27 cellular contexts compared by ENCODE assay signal in the genomic region with DNA sequence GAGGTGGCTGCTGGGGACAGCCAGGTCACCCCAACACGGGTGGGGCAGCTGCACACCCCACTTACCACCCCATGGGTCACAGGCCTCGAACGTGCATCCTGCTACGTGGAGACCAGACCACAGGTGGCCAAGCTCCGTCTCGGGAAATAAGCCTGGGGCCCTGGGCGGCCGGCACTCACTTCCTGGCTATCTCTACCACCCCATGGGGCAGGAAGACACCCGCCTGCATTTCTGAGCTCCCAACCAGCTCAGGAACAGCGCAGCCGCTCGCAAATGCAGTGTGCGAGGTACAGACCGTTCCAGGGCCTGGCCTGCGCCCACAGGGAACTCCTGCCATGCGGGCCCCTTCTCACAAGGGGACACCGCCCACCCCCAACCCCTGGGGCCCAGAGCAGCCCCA. TPM values are rescaled to one million over a fixed set of nuclear protein-coding genes. Genes with fewer than 3 reads are reported as not detected.
DNase-seq lines count a peak whose midpoint lies in the region; ATAC-seq and TF ChIP-seq lines count a peak whose summit lies in the region.
"Had no signal": no experiment of that assay in that cellular context is flagged by ENCODE, and none has a peak within 500 bp of the region (broad histone marks: within the 10 kb centered on the region; RNA-seq: fewer than 3 reads in every experiment).

No MANE protein-coding gene starts in this region.

- peaks cover 10% of the 10 kb centered on the region; the same call in 1 of the 2 replicates for H3K79me2 ChIP-seq in HCT116 (ENCODE audit: insufficient read depth, low read length)

- POLR2A ChIA-PET in HCT116 (lab: Charles Lee), result interaction anchor here (1.4 to 1.6 kb wide), 2 partner anchors 10 to 17 kb away, joined by 3 read pairs; partner anchors contain the start of genes CHTF18 and RPUSD1

- H3K9ac ChIP-seq in HCT116 (ENCODE audit: low read length) (no peak overlapping the region), neuronal stem cell (ENCODE audit: low read depth, low read length, poor library complexity) (no peak overlapping the region)
- H3K9ac ChIP-seq: BLaER1 had no signal

- H3K36me3 ChIP-seq in HCT116 (ENCODE audit: control insufficient read depth in 1 of 2, insufficient read depth in 2 of 2, low read length in 2 of 2) (no peaks in the 10 kb centered on the region), neuronal stem cell (replicated peaks in 1 of 2; ENCODE audit: control insufficient read depth in 2 of 2, insufficient read depth in 2 of 2, low read length in 2 of 2) (no peaks in the 10 kb centered on the region)
- H3K36me3 ChIP-seq: BLaER1 had no signal

- peak overlapping the region; percentile 46 for H2AK5ac ChIP-seq in neuronal stem cell (ENCODE audit: low read depth, low read length)

- H3K4me2 ChIP-seq in HCT116 (ENCODE audit: low read length), result peak overlapping the region; percentile 93
- H3K4me2 ChIP-seq in neuronal stem cell (ENCODE audit: insufficient read depth, low read length, poor library complexity, severe bottlenecking), result no peak overlapping the region
- H3K4me2 ChIP-seq: BLaER1 had no signal

- H3K9me3 Mint-ChIP-seq in activated naive CD4-positive, alpha-beta T cell treated with anti-CD3 and anti-CD28 coated beads for 36 hours, result no peaks in the 10 kb centered on the region
- no peaks in the 10 kb centered on the region for H3K9me3 Mint-ChIP-seq in activated T-helper 1 cell treated with anti-CD3 and anti-CD28 coated beads, Interleukin-12 subunit alpha, Interleukin-12 subunit beta, Interleukin-2, Interleukin-4 antibody, amounts not matched to agents 30 ng/mL and 10 ng/mL and 1 ng/mL, durations not matched to agents 14 hours and 24 hours and 36 hours
- H3K9me3 Mint-ChIP-seq: CD4-positive, CD25-positive, alpha-beta regulatory T cell had no signal

- H3K9me2 ChIP-seq in HCT116 (ENCODE audit: insufficient read depth), result no peaks in the 10 kb centered on the region

- H3K36me3 Mint-ChIP-seq in activated naive CD4-positive, alpha-beta T cell treated with anti-CD3 and anti-CD28 coated beads for 36 hours (ENCODE audit: low read depth), result no peaks in the 10 kb centered on the region
- H3K36me3 Mint-ChIP-seq in activated T-helper 1 cell treated with anti-CD3 and anti-CD28 coated beads, Interleukin-12 subunit alpha, Interleukin-12 subunit beta, Interleukin-2, Interleukin-4 antibody, amounts not matched to agents 30 ng/mL and 10 ng/mL and 1 ng/mL, durations not matched to agents 14 hours and 24 hours and 36 hours (ENCODE audit: low read depth), result peaks cover 3% of the 10 kb centered on the region
- H3K36me3 Mint-ChIP-seq: CD4-positive, CD25-positive, alpha-beta regulatory T cell had no signal

- TF ChIP-seq POLR2A in HCT116 (IDR thresholded peaks at IDR 0.05; ENCODE audit: borderline replicate concordance, extremely low read depth, insufficient read depth, insufficient read length), result no peak

- H3K79me1 ChIP-seq in neuronal stem cell (ENCODE audit: low read depth, low read length), result peaks cover 5% of the 10 kb centered on the region

- H3K27ac Mint-ChIP-seq in activated naive CD4-positive, alpha-beta T cell treated with anti-CD3 and anti-CD28 coated beads for 36 hours, result no peak overlapping the region
- H3K27ac Mint-ChIP-seq in activated T-helper 1 cell treated with anti-CD3 and anti-CD28 coated beads, Interleukin-12 subunit alpha, Interleukin-12 subunit beta, Interleukin-2, Interleukin-4 antibody, amounts not matched to agents 30 ng/mL and 10 ng/mL and 1 ng/mL, durations not matched to agents 14 hours and 24 hours and 36 hours, result no peak overlapping the region
- H3K27ac Mint-ChIP-seq: CD4-positive, CD25-positive, alpha-beta regulatory T cell had no signal

- H2AFZ ChIP-seq in HCT116 (ENCODE audit: low read depth, low read length, poor library complexity, severe bottlenecking), result no peak overlapping the region
- no peak overlapping the region for H2AFZ ChIP-seq in neuronal stem cell (ENCODE audit: low read length)
- H2AFZ ChIP-seq: PC-9 had no signal

- H3K27me3 ChIP-seq in HCT116 (ENCODE audit: insufficient read depth, low read length), result no peaks in the 10 kb centered on the region
- peaks cover 0 to 34% (median 7%) of the 10 kb centered on the region in 3 experiments for H3K27me3 ChIP-seq in neuronal stem cell (ENCODE audit: control insufficient read depth in 3 of 3, insufficient read depth in 3 of 3, low read depth in 1 of 3, low read length in 3 of 3)

- H3K4me3 ChIP-seq in HCT116 (replicated peaks in 1 of 2; ENCODE audit: low read depth in 1 of 2, low read length in 2 of 2), result no peak overlapping the region
- H3K4me3 ChIP-seq in neuronal stem cell (ENCODE audit: low read length in 2 of 2), result no peak overlapping the region
- H3K4me3 ChIP-seq: BLaER1 had no signal

- no peak overlapping the region; the same call in 1 of the 2 replicates for H3K27ac ChIP-seq in HCT116 (ENCODE audit: low read depth, low read length)
- H3K27ac ChIP-seq in neuronal stem cell (replicated peaks; ENCODE audit: low read length), result no peak overlapping the region
- H3K27ac ChIP-seq: BLaER1, HL-60, PC-9 had no signal

- CTCF ChIA-PET in activated naive CD4-positive, alpha-beta T cell treated with anti-CD3 and anti-CD28 coated beads for 36 hours (lab: Charles Lee), result no interaction called here
- CTCF ChIA-PET in HCT116 (lab: Charles Lee), result no interaction called here

- H3K4me3 Mint-ChIP-seq in activated naive CD4-positive, alpha-beta T cell treated with anti-CD3 and anti-CD28 coated beads for 36 hours, result peak overlapping the region; percentile 98
- H3K4me3 Mint-ChIP-seq in activated T-helper 1 cell treated with anti-CD3 and anti-CD28 coated beads, Interleukin-12 subunit alpha, Interleukin-12 subunit beta, Interleukin-2, Interleukin-4 antibody, amounts not matched to agents 30 ng/mL and 10 ng/mL and 1 ng/mL, durations not matched to agents 14 hours and 24 hours and 36 hours, result peak overlapping the region; percentile 100

- no peak for TF ChIP-seq RAD21 in HCT116 (IDR thresholded peaks at IDR 0.05; ENCODE audit: low read depth)

- BruUV-seq in HCT116 (replicated peaks; lab: Mats Ljungman, UMichigan), result no TSS peak

- no peak overlapping the region for H3K18ac ChIP-seq in neuronal stem cell (ENCODE audit: low read length)

- no peak overlapping the region for H3K23ac ChIP-seq in neuronal stem cell (ENCODE audit: low read depth, low read length, poor library complexity)

- H2BK120ac ChIP-seq in neuronal stem cell (ENCODE audit: low read depth, low read length), result no peak overlapping the region

- peaks cover 3% of the 10 kb centered on the region for H3K27me3 Mint-ChIP-seq in activated naive CD4-positive, alpha-beta T cell treated with anti-CD3 and anti-CD28 coated beads for 36 hours (ENCODE audit: low read depth)
- no peaks in the 10 kb centered on the region for H3K27me3 Mint-ChIP-seq in activated T-helper 1 cell treated with anti-CD3 and anti-CD28 coated beads, Interleukin-12 subunit alpha, Interleukin-12 subunit beta, Interleukin-2, Interleukin-4 antibody, amounts not matched to agents 30 ng/mL and 10 ng/mL and 1 ng/mL, durations not matched to agents 14 hours and 24 hours and 36 hours (ENCODE audit: insufficient read depth)

- no peak for DNase-seq in activated naive CD4-positive, alpha-beta T cell treated with anti-CD3 and anti-CD28 coated beads for 36 hours
- no peak for DNase-seq in activated naive CD4-positive, alpha-beta T cell treated with Interleukin-2 at 50 U/mL for 16 hours
- DNase-seq in HCT116 (ENCODE audit: low read depth, low spot score) (no peak), neuronal stem cell (ENCODE audit: low spot score) (no peak), NCI-H774 (lab: John Stamatoyannopoulos, UW) (no peak)
- DNase-seq in activated T-helper 1 cell treated with anti-CD3 and anti-CD28 coated beads, Interleukin-12 subunit alpha, Interleukin-12 subunit beta, Interleukin-2, Interleukin-4 antibody, amounts not matched to agents 30 ng/mL and 10 ng/mL and 1 ng/mL, durations not matched to agents 14 hours and 24 hours and 36 hours (ENCODE audit: low spot score), result no peak
- no peak for DNase-seq in activated CD8-positive, alpha-beta memory T cell treated with anti-CD3 and anti-CD28 coated beads, Interleukin-2, amount 50 U/mL, for 4 hours
- DNase-seq: CD4-positive, CD25-positive, alpha-beta regulatory T cell; DMS53; GOT3; HCEC 1CT; Kasumi-1; NCI-H1092 treated with DMSO at 0.1 percent for 48 hours; NCI-H1436 treated with DMSO at 0.1 percent for 48 hours; NCI-H187 treated with DMSO at 0.1 percent for 48 hours; NCI-H524; NCI-H748 treated with DMSO at 0.1 percent for 48 hours; NK-92 treated with Interleukin-12 subunit alpha and Interleukin-12 subunit beta, amount 100 ng/mL, for 24 hours; PC-9; RPMI8226; SHP77 had no signal

- peaks cover 11% of the 10 kb centered on the region for H3K4me1 Mint-ChIP-seq in activated naive CD4-positive, alpha-beta T cell treated with anti-CD3 and anti-CD28 coated beads for 36 hours (ENCODE audit: low read depth)
- H3K4me1 Mint-ChIP-seq in activated T-helper 1 cell treated with anti-CD3 and anti-CD28 coated beads, Interleukin-12 subunit alpha, Interleukin-12 subunit beta, Interleukin-2, Interleukin-4 antibody, amounts not matched to agents 30 ng/mL and 10 ng/mL and 1 ng/mL, durations not matched to agents 14 hours and 24 hours and 36 hours (ENCODE audit: low read depth), result peaks cover 12% of the 10 kb centered on the region

- H4K20me1 ChIP-seq in HCT116 (ENCODE audit: insufficient read depth), result no peaks in the 10 kb centered on the region

- H3K9me3 ChIP-seq in HCT116 (ENCODE audit: control insufficient read depth in 1 of 2, insufficient read depth in 1 of 2, low read depth in 1 of 2, low read length in 2 of 2), result no peaks in the 10 kb centered on the region; a peak in 1 of 4 replicates
- peaks cover 5 to 7% of the 10 kb centered on the region in 2 donors for H3K9me3 ChIP-seq in neuronal stem cell (replicated peaks in 1 of 2; ENCODE audit: control insufficient read depth in 2 of 2, insufficient read depth in 1 of 2, low read depth in 1 of 2, low read length in 2 of 2)

- no peak overlapping the region for H4K91ac ChIP-seq in neuronal stem cell (ENCODE audit: low read depth, low read length, poor library complexity)

- intact Hi-C loops in activated naive CD4-positive, alpha-beta T cell treated with anti-CD3 and anti-CD28 coated beads for 36 hours (cut with micrococcal nuclease), result loop anchor here (10.0 kb wide), 1 partner anchor 169 kb away; the partner anchor contains the start of gene LMF1
- intact Hi-C loops in HCT116 (cut with micrococcal nuclease), result no loop called here
- intact Hi-C loops in activated T-helper 1 cell treated with anti-CD3 and anti-CD28 coated beads, Interleukin-12 subunit alpha, Interleukin-12 subunit beta, Interleukin-2, Interleukin-4 antibody, amounts not matched to agents 30 ng/mL and 10 ng/mL and 1 ng/mL, durations not matched to agents 14 hours and 24 hours and 36 hours (cut with micrococcal nuclease), result loop anchor here (5.0 kb wide), 2 partner anchors 93 to 278 kb away; partner anchors contain the start of gene CAPN15

- no peak overlapping the region for H2BK12ac ChIP-seq in neuronal stem cell (ENCODE audit: low read length)

- no peak for ATAC-seq in HCT116

- no peak for TF ChIP-seq CTCF in HCT116 (IDR thresholded peaks at IDR 0.05 in 2 of 3, conservative IDR thresholded peaks at IDR 0.05 in 1 of 3; ENCODE audit: borderline replicate concordance in 1 of 3, insufficient read depth in 1 of 3, low read depth in 2 of 3, low read length in 2 of 3)

- no peak overlapping the region for H2BK15ac ChIP-seq in neuronal stem cell (ENCODE audit: low read length)

- no CpG with 5 or more reads among the region's 17 CpGs for WGBS in neuronal stem cell (ENCODE audit: extremely low coverage in 2 of 2, insufficient read length in 2 of 2, insufficient replicate concordance in 1 of 2), 2 donors

- H3K4me1 ChIP-seq in HCT116 (ENCODE audit: control insufficient read depth in 1 of 2, insufficient read depth in 2 of 2, low read length in 2 of 2) (peaks cover 4 to 28% of the 10 kb centered on the region in 2 experiments; a peak in 3 of 4 replicates), neuronal stem cell (ENCODE audit: control insufficient read depth in 2 of 2, insufficient read depth in 1 of 2, low read depth in 1 of 2, low read length in 2 of 2) (peaks cover 9 to 10% of the 10 kb centered on the region in 2 donors)

- no peak overlapping the region for H3K4ac ChIP-seq in neuronal stem cell (ENCODE audit: low read length)

- no peak overlapping the region for H3K14ac ChIP-seq in neuronal stem cell (ENCODE audit: low read length)

- no peak overlapping the region for H2BK5ac ChIP-seq in neuronal stem cell (ENCODE audit: low read length)

- H4K8ac ChIP-seq in neuronal stem cell (ENCODE audit: low read depth, low read length), result no peak overlapping the region

- RAD21 ChIA-PET in HCT116 (lab: Charles Lee; ENCODE audit: low non-redundant PET in 1 of 2, low total read pairs in 2 of 2, uncharacterized antibody in 2 of 2, unreplicated experiment in 2 of 2), result no interaction called here

RNA-seq across cellular contexts. Expression of gene GNG13, which starts 4.9 kb away (rescaled TPM):
- total RNA-seq in activated naive CD4-positive, alpha-beta T cell treated with anti-CD3 and anti-CD28 coated beads for 36 hours, result not detected
- not detected for total RNA-seq in HCT116 (2021; ENCODE audit: unreplicated experiment)
- polyA plus RNA-seq in HCT116 (2012), result 0.85 and 1.7 TPM in 2 replicates
- total RNA-seq in activated T-helper 1 cell treated with anti-CD3 and anti-CD28 coated beads, Interleukin-12 subunit alpha, Interleukin-12 subunit beta, Interleukin-2, Interleukin-4 antibody, amounts not matched to agents 30 ng/mL and 10 ng/mL and 1 ng/mL, durations not matched to agents 14 hours and 24 hours and 36 hours, result not detected in 2 replicates
- 0.52 TPM for polyA plus RNA-seq in neuronal stem cell (2013, experiment 1 of 2)
- 0.51 TPM for polyA plus RNA-seq in neuronal stem cell (2013, experiment 2 of 2)
- total RNA-seq: CD4-positive, CD25-positive, alpha-beta regulatory T cell; Daoy; M059J; PC-9; SK-MEL-5 had no signal
- polyA plus RNA-seq: AG04450; CD4-positive, CD25-positive, alpha-beta regulatory T cell had no signal

RNA-seq across cellular contexts. Expression of gene CHTF18, which starts 17.1 kb away (rescaled TPM):
- 100 to 1,000 TPM; 126 to 127 TPM for total RNA-seq in activated naive CD4-positive, alpha-beta T cell treated with anti-CD3 and anti-CD28 coated beads for 36 hours
- 145 TPM for total RNA-seq in HCT116 (2021; ENCODE audit: unreplicated experiment)
- 83.7 and 86.5 TPM in 2 replicates for polyA plus RNA-seq in HCT116 (2012)
- 142 and 154 TPM in 2 replicates for total RNA-seq in activated T-helper 1 cell treated with anti-CD3 and anti-CD28 coated beads, Interleukin-12 subunit alpha, Interleukin-12 subunit beta, Interleukin-2, Interleukin-4 antibody, amounts not matched to agents 30 ng/mL and 10 ng/mL and 1 ng/mL, durations not matched to agents 14 hours and 24 hours and 36 hours
- 77.3 TPM for polyA plus RNA-seq in neuronal stem cell (2013, experiment 1 of 2)
- 69.6 TPM for polyA plus RNA-seq in neuronal stem cell (2013, experiment 2 of 2)

RNA-seq across cellular contexts. Expression of gene RPUSD1, which starts 17.3 kb away (rescaled TPM):
- 1 to 10 TPM; 6.8 to 7.2 TPM for total RNA-seq in activated naive CD4-positive, alpha-beta T cell treated with anti-CD3 and anti-CD28 coated beads for 36 hours
- total RNA-seq in HCT116 (2021; ENCODE audit: unreplicated experiment), result 59.9 TPM
- polyA plus RNA-seq in HCT116 (2012), result 40.7 and 45.9 TPM in 2 replicates
- 49.4 and 49.9 TPM in 2 replicates for total RNA-seq in activated T-helper 1 cell treated with anti-CD3 and anti-CD28 coated beads, Interleukin-12 subunit alpha, Interleukin-12 subunit beta, Interleukin-2, Interleukin-4 antibody, amounts not matched to agents 30 ng/mL and 10 ng/mL and 1 ng/mL, durations not matched to agents 14 hours and 24 hours and 36 hours
- 14.5 TPM for polyA plus RNA-seq in neuronal stem cell (2013, experiment 1 of 2)
- polyA plus RNA-seq in neuronal stem cell (2013, experiment 2 of 2), result 15.3 TPM

RNA-seq across cellular contexts. Expression of gene MSLN, which starts 44.9 kb away (rescaled TPM):
- total RNA-seq in activated naive CD4-positive, alpha-beta T cell treated with anti-CD3 and anti-CD28 coated beads for 36 hours, result not detected
- 40.9 TPM for total RNA-seq in HCT116 (2021; ENCODE audit: unreplicated experiment)
- 76.1 and 104 TPM in 2 replicates for polyA plus RNA-seq in HCT116 (2012)
- not detected in 2 replicates for total RNA-seq in activated T-helper 1 cell treated with anti-CD3 and anti-CD28 coated beads, Interleukin-12 subunit alpha, Interleukin-12 subunit beta, Interleukin-2, Interleukin-4 antibody, amounts not matched to agents 30 ng/mL and 10 ng/mL and 1 ng/mL, durations not matched to agents 14 hours and 24 hours and 36 hours
- 0.33 TPM for polyA plus RNA-seq in neuronal stem cell (2013, experiment 1 of 2)
- polyA plus RNA-seq in neuronal stem cell (2013, experiment 2 of 2), result 0.43 TPM
- total RNA-seq: CD4-positive, CD25-positive, alpha-beta regulatory T cell; Daoy; SK-MEL-5 had no signal
- polyA plus RNA-seq: CD4-positive, CD25-positive, alpha-beta regulatory T cell had no signal
